24 cellular contexts compared by ENCODE assay signal in the genomic region with DNA sequence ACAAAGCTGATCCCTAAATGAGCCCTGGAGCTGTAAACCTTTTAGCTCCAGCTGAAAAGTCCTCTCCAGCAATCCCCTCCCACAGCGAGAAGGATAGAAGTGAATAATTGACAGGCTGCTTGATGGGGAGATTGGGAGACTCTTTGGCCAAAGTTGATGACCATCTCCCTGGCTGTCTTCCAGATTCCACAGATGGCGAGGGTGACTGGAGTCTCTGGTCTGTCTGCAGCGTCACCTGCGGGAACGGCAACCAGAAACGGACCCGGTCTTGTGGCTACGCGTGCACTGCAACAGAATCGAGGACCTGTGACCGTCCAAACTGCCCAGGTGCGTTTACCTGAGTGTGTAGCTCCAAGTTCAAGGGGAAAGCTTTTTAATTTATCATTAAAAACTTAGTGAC.
"Had no signal": no experiment of that assay in that cellular context is flagged by ENCODE, and none has a peak within 500 bp of the region (broad histone marks: within the 10 kb centered on the region; RNA-seq: fewer than 3 reads in every experiment).

No MANE protein-coding gene starts in this region.

- H3K36me3 Mint-ChIP-seq: brain had no signal

- H3K4me2 ChIP-seq: PC-9 had no signal

- H3K4me1 Mint-ChIP-seq: activated B cell treated with CpG ODN at 0.5 μM for 24 hours; activated CD4-positive, alpha-beta T cell treated with anti-CD3 and anti-CD28 coated beads, Interleukin-2, amount 10 ng/mL, durations not matched to agents 7 days and 5 days; activated T-helper 17 cell treated with anti-CD3 and anti-CD28 coated beads, Interleukin-2, amount 50 U/mL, for 72 hours; T-cell had no signal

- H3K27ac ChIP-seq: cardiac muscle cell, PC-9 had no signal

- DNase-seq: activated B cell treated with CpG ODN at 0.5 μM for 24 hours; activated CD4-positive, alpha-beta memory T cell treated with anti-CD3 and anti-CD28 coated beads for 36 hours; activated CD4-positive, alpha-beta T cell treated with anti-CD3 and anti-CD28 coated beads, Interleukin-2, amount 10 ng/mL, durations not matched to agents 7 days and 5 days; activated CD8-positive, alpha-beta memory T cell treated with anti-CD3 and anti-CD28 coated beads for 24 hours; activated gamma-delta T cell; activated naive CD4-positive, alpha-beta T cell treated with anti-CD3 and anti-CD28 coated beads for 36 hours; activated T-cell treated with anti-CD3 and anti-CD28 coated beads, Interleukin-2, amount 50 U/mL, for 4 hours; amygdala; MM.1S; NCI-H1105; NCI-H1436; NCI-H1694 treated with DMSO at 0.1 percent for 48 hours; NCI-H2029 treated with DMSO at 0.1 percent for 48 hours; NCI-H510A treated with DMSO at 0.1 percent for 48 hours; NCI-H774; PC-9; SHP77 treated with DMSO at 0.1 percent for 48 hours; T-cell; T-helper 2 cell; T1000 had no signal

- H3K27me3 ChIP-seq: cardiac muscle cell had no signal

- H3K9me3 Mint-ChIP-seq: activated B cell treated with CpG ODN at 0.5 μM for 24 hours; activated CD4-positive, alpha-beta memory T cell treated with anti-CD3 and anti-CD28 coated beads for 36 hours; activated CD4-positive, alpha-beta T cell treated with anti-CD3 and anti-CD28 coated beads, Interleukin-2, amount 10 ng/mL, durations not matched to agents 7 days and 5 days; activated naive CD4-positive, alpha-beta T cell treated with anti-CD3 and anti-CD28 coated beads for 36 hours; activated T-cell treated with anti-CD3 and anti-CD28 coated beads, Interleukin-2, amount 50 U/mL, for 4 hours; activated T-helper 17 cell treated with anti-CD3 and anti-CD28 coated beads, Interleukin-2, amount 50 U/mL, for 72 hours; T-cell had no signal

- H3K27me3 Mint-ChIP-seq: activated B cell treated with CpG ODN at 0.5 μM for 24 hours; activated CD4-positive, alpha-beta memory T cell treated with anti-CD3 and anti-CD28 coated beads for 36 hours; activated CD4-positive, alpha-beta T cell treated with anti-CD3 and anti-CD28 coated beads, Interleukin-2, amount 10 ng/mL, durations not matched to agents 7 days and 5 days; activated naive CD8-positive, alpha-beta T cell; activated T-helper 17 cell treated with anti-CD3 and anti-CD28 coated beads, Interleukin-2, amount 50 U/mL, for 72 hours; T-cell had no signal

- H3K36me3 ChIP-seq: cardiac muscle cell had no signal

- H3K4me3 Mint-ChIP-seq: activated B cell treated with CpG ODN at 0.5 μM for 24 hours; activated CD4-positive, alpha-beta memory T cell treated with anti-CD3 and anti-CD28 coated beads for 36 hours; activated CD4-positive, alpha-beta T cell treated with anti-CD3 and anti-CD28 coated beads, Interleukin-2, amount 10 ng/mL, durations not matched to agents 7 days and 5 days; activated naive CD4-positive, alpha-beta T cell treated with anti-CD3 and anti-CD28 coated beads for 36 hours; activated naive CD8-positive, alpha-beta T cell; activated T-cell treated with anti-CD3 and anti-CD28 coated beads, Interleukin-2, amount 50 U/mL, for 4 hours; activated T-helper 17 cell treated with anti-CD3 and anti-CD28 coated beads, Interleukin-2, amount 50 U/mL, for 72 hours; brain; T-cell had no signal

- H3K27ac Mint-ChIP-seq: activated B cell treated with CpG ODN at 0.5 μM for 24 hours; activated CD4-positive, alpha-beta memory T cell treated with anti-CD3 and anti-CD28 coated beads for 36 hours; activated CD4-positive, alpha-beta T cell treated with anti-CD3 and anti-CD28 coated beads, Interleukin-2, amount 10 ng/mL, durations not matched to agents 7 days and 5 days; activated naive CD4-positive, alpha-beta T cell treated with anti-CD3 and anti-CD28 coated beads for 36 hours; activated naive CD8-positive, alpha-beta T cell; activated T-helper 17 cell treated with anti-CD3 and anti-CD28 coated beads, Interleukin-2, amount 50 U/mL, for 72 hours; brain; T-cell had no signal

- H3K4me3 ChIP-seq: cardiac muscle cell, PC-9 had no signal
